ENCODE assay signal across 8 cellular contexts in the genomic region with DNA sequence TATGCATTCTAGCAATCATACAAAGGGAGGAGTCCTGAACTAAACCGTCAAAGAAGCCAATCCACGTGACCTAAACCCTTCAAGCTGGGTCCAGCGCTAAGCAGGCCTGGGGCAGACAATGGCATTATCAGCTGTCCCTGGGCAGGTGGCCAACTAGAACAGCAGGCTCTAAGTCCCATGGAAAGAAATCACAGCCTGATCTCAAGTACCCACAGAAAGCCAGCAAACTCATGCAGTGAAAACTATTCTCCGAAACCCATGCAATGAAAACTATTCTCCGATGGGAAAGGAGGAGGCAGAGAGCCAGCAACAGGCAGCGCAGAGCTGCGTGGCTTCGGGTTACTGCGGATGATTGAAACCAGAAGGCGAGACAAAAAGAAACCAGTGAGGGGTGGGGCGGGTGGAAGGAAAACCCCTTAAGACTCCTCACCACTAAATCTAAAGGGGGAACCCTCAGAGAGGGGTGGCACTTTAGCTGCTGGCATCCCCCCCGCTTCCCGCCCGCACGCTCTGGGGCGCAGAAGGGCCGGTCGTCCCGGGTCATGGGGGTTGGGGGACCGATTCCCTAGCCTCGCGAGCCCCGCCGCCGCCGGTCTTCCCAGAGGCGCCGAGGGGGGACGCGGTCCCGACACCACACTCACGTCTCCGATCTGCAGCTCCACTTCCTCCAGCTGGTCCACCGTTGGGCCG. TPM values are rescaled to one million over a fixed set of nuclear protein-coding genes. Genes with fewer than 3 reads are reported as not detected.
DNase-seq lines count a peak whose midpoint lies in the region; ATAC-seq, FAIRE-seq and TF ChIP-seq lines count a peak whose summit lies in the region.

No MANE protein-coding gene starts in this region.

- H4K20me1 ChIP-seq in DOHH2 (ENCODE audit: control insufficient read depth, insufficient read depth, low read depth, low read length): peaks cover 5% of the 10 kb centered on the region; the same call in 1 of the 2 replicates

- ATAC-seq in GM21619 (IDR thresholded peaks at IDR 0.05; ENCODE audit: unreplicated experiment) (peak; percentile 24), Right ventricle myocardium superior (ENCODE audit: poor library complexity) (peak; percentile 52), pancreas (peak; percentile 20 to 37 (median 24))

- H3K4me1 ChIP-seq in DOHH2 (ENCODE audit: control insufficient read depth, low read length) (peaks cover 27% of the 10 kb centered on the region), pancreas (peaks cover 0 to 9% (median 0%) of the 10 kb centered on the region in 3 donors)

- TF ChIP-seq CTCF in DOHH2 (IDR thresholded peaks at IDR 0.05; ENCODE audit: low read depth, low read length, poor library complexity, severe bottlenecking) (no peak), pancreas (IDR thresholded peaks at IDR 0.05) (no peak), type B pancreatic cell (conservative IDR thresholded peaks at IDR 0.05) (no peak)

- peaks cover 48% of the 10 kb centered on the region for H3K79me2 ChIP-seq in DOHH2 (ENCODE audit: control insufficient read depth, low read length)

- H3K27me3 Mint-ChIP-seq in activated naive CD8-positive, alpha-beta T cell treated with anti-CD3 and anti-CD28 coated beads for 36 hours: no peaks in the 10 kb centered on the region
- H3K27me3 Mint-ChIP-seq in type B pancreatic cell: no peaks in the 10 kb centered on the region

- peak; percentile 25 for DNase-seq in Jurkat, Clone E6-1 (ENCODE audit: low read depth, low spot score)
- peak; percentile 27 for DNase-seq in SHP77 treated with DMSO at 0.1 percent for 48 hours (lab: John Stamatoyannopoulos, UW)
- DNase-seq in activated naive CD8-positive, alpha-beta T cell treated with anti-CD3 and anti-CD28 coated beads for 36 hours: peak; percentile 72
- DNase-seq in Right ventricle myocardium superior: peak; percentile 84
- peak; percentile 67 to 85 (median 72) for DNase-seq in pancreas
- peak; percentile 78 for DNase-seq in type B pancreatic cell (ENCODE audit: extremely low spot score, unreplicated experiment)

- no peaks in the 10 kb centered on the region for H3K27me3 ChIP-seq in DOHH2 (ENCODE audit: control insufficient read depth, low read length)
- H3K27me3 ChIP-seq in pancreas: no peaks in the 10 kb centered on the region

- H3K9me3 ChIP-seq in DOHH2 (ENCODE audit: control insufficient read depth, insufficient read depth, low read length) (no peaks in the 10 kb centered on the region), pancreas (no peaks in the 10 kb centered on the region)

- intact Hi-C loops in Right ventricle myocardium superior (cut with DNase I) (no loop called here), pancreas (cut with DNase I) (no loop called here)

- WGBS in pancreas, 2 donors: 1% methylated on average over 35 of the region's 35 CpGs

- peaks cover 17% of the 10 kb centered on the region for H3K36me3 Mint-ChIP-seq in activated naive CD8-positive, alpha-beta T cell treated with anti-CD3 and anti-CD28 coated beads for 36 hours
- H3K36me3 Mint-ChIP-seq in type B pancreatic cell: peaks cover 7% of the 10 kb centered on the region

- peak overlapping the region; percentile 96 for H3K4me3 ChIP-seq in DOHH2 (ENCODE audit: low read length)
- H3K4me3 ChIP-seq in Jurkat, Clone E6-1 (ENCODE audit: low read length): peak overlapping the region; percentile 77
- peak overlapping the region; percentile 65 to 92 (median 70) for H3K4me3 ChIP-seq in pancreas

- FAIRE-seq in pancreas (lab: Jason Lieb, UNC): no peak

- no peaks in the 10 kb centered on the region for H3K9me3 Mint-ChIP-seq in activated naive CD8-positive, alpha-beta T cell treated with anti-CD3 and anti-CD28 coated beads for 36 hours
- no peaks in the 10 kb centered on the region for H3K9me3 Mint-ChIP-seq in type B pancreatic cell

- H3F3A ChIP-seq in DOHH2 (ENCODE audit: control insufficient read depth, insufficient read depth): no peaks in the 10 kb centered on the region; the same call in none of the 2 replicates

- H3K27ac Mint-ChIP-seq in activated naive CD8-positive, alpha-beta T cell treated with anti-CD3 and anti-CD28 coated beads for 36 hours: peak overlapping the region; percentile 98
- peak overlapping the region; percentile 98 for H3K27ac Mint-ChIP-seq in type B pancreatic cell

- H3K9me2 ChIP-seq in DOHH2 (replicated peaks; ENCODE audit: control insufficient read depth, low read length): no peaks in the 10 kb centered on the region

- peak overlapping the region; percentile 97 for H3K4me2 ChIP-seq in DOHH2 (ENCODE audit: low read length)

- peak overlapping the region; percentile 61 for H3K27ac ChIP-seq in DOHH2 (ENCODE audit: low read depth, low read length)
- peak overlapping the region; percentile 92 to 98 (median 96) for H3K27ac ChIP-seq in pancreas

- peaks cover 25% of the 10 kb centered on the region for H3K36me3 ChIP-seq in DOHH2 (ENCODE audit: control insufficient read depth, low read length)
- no peaks in the 10 kb centered on the region for H3K36me3 ChIP-seq in pancreas

- peak overlapping the region; percentile 98 for H3K4me3 Mint-ChIP-seq in activated naive CD8-positive, alpha-beta T cell treated with anti-CD3 and anti-CD28 coated beads for 36 hours
- peak overlapping the region; percentile 99 for H3K4me3 Mint-ChIP-seq in type B pancreatic cell

- H3K4me1 Mint-ChIP-seq in activated naive CD8-positive, alpha-beta T cell treated with anti-CD3 and anti-CD28 coated beads for 36 hours: peaks cover 21% of the 10 kb centered on the region
- H3K4me1 Mint-ChIP-seq in type B pancreatic cell (ENCODE audit: unreplicated experiment): peaks cover 19% of the 10 kb centered on the region

RNA-seq across cellular contexts. Expression of a gene that starts 0.6 kb away (rescaled TPM):
- polyA plus RNA-seq in Jurkat, Clone E6-1 (2012; ENCODE audit: insufficient read depth, insufficient read length): 22.2 TPM
- total RNA-seq in activated naive CD8-positive, alpha-beta T cell treated with anti-CD3 and anti-CD28 coated beads for 36 hours: 10 to 100 TPM; 18.9 to 20.9 TPM
- total RNA-seq in Right ventricle myocardium superior (4.2 TPM), pancreas (1 to 10 TPM; 1.0 to 2.7 (median 1.4) TPM), type B pancreatic cell (ENCODE audit: low replicate concordance) (9.2 and 17.5 TPM in 2 replicates)
- polyA plus RNA-seq in pancreas: 1 to 10 TPM; 1.3 to 2.5 TPM

RNA-seq across cellular contexts. Expression of a gene that starts 1.0 kb away (rescaled TPM):
- 34.7 TPM for polyA plus RNA-seq in Jurkat, Clone E6-1 (2012; ENCODE audit: insufficient read depth, insufficient read length)
- total RNA-seq in activated naive CD8-positive, alpha-beta T cell treated with anti-CD3 and anti-CD28 coated beads for 36 hours: 10 to 100 TPM; 28.5 to 29.0 TPM
- total RNA-seq in Right ventricle myocardium superior (389 TPM), pancreas (10 to 100 TPM; 11.6 to 21.1 (median 13.5) TPM), type B pancreatic cell (ENCODE audit: low replicate concordance) (32.5 and 42.2 TPM in 2 replicates)
- 10 to 100 TPM; 14.7 to 33.3 TPM for polyA plus RNA-seq in pancreas

RNA-seq across cellular contexts. Expression of a gene that starts 52.1 kb away (rescaled TPM):
- polyA plus RNA-seq in Jurkat, Clone E6-1 (2012; ENCODE audit: insufficient read depth, insufficient read length): 70.7 TPM
- 10 to 100 TPM; 70.8 to 78.2 TPM for total RNA-seq in activated naive CD8-positive, alpha-beta T cell treated with anti-CD3 and anti-CD28 coated beads for 36 hours
- 36.3 TPM for total RNA-seq in Right ventricle myocardium superior
- 10 to 100 TPM in 1 of 6 donors, 1 to 10 TPM in 5; 5.6 to 14.5 (median 8.0) TPM for total RNA-seq in pancreas
- polyA plus RNA-seq in pancreas: 10 to 100 TPM in 1 of 2 donors, 1 to 10 TPM in 1; 9.0 to 12.0 TPM
- total RNA-seq in type B pancreatic cell (ENCODE audit: low replicate concordance): 34.6 and 40.6 TPM in 2 replicates

Comparison
In these comparisons a context has a peak if more than half of its experiments do, and no peak if none do; other contexts are left out.
1. Peak in every context shown above with its lines: DNase-seq, ATAC-seq, H3K4me3 ChIP-seq and H3K27ac ChIP-seq.
2. DNase-seq: peak in every context shown above with its lines; median percentile 84 in Right ventricle myocardium superior; 78 in type B pancreatic cell; 72 in activated naive CD8-positive, alpha-beta T cell treated with anti-CD3 and anti-CD28 coated beads for 36 hours; 72 in pancreas; 27 in SHP77 treated with DMSO at 0.1 percent for 48 hours; 25 in Jurkat, Clone E6-1.